1 cellular context compared by ENCODE assay signal in genomic region chr5:177529247-177529901, GRCh38.
A peak's percentile ranks its signal among the peaks of the same experiment; 100 is the strongest.
TF ChIP-seq lines count a peak whose summit lies in the region.

No MANE protein-coding gene starts in this region.

TF ChIP-seq in K562, 482 proteins besides CTCF, POLR2A, EP300 and RAD21 (continued from another document and continues in another):
- TF ChIP-seq, protein P1, sequence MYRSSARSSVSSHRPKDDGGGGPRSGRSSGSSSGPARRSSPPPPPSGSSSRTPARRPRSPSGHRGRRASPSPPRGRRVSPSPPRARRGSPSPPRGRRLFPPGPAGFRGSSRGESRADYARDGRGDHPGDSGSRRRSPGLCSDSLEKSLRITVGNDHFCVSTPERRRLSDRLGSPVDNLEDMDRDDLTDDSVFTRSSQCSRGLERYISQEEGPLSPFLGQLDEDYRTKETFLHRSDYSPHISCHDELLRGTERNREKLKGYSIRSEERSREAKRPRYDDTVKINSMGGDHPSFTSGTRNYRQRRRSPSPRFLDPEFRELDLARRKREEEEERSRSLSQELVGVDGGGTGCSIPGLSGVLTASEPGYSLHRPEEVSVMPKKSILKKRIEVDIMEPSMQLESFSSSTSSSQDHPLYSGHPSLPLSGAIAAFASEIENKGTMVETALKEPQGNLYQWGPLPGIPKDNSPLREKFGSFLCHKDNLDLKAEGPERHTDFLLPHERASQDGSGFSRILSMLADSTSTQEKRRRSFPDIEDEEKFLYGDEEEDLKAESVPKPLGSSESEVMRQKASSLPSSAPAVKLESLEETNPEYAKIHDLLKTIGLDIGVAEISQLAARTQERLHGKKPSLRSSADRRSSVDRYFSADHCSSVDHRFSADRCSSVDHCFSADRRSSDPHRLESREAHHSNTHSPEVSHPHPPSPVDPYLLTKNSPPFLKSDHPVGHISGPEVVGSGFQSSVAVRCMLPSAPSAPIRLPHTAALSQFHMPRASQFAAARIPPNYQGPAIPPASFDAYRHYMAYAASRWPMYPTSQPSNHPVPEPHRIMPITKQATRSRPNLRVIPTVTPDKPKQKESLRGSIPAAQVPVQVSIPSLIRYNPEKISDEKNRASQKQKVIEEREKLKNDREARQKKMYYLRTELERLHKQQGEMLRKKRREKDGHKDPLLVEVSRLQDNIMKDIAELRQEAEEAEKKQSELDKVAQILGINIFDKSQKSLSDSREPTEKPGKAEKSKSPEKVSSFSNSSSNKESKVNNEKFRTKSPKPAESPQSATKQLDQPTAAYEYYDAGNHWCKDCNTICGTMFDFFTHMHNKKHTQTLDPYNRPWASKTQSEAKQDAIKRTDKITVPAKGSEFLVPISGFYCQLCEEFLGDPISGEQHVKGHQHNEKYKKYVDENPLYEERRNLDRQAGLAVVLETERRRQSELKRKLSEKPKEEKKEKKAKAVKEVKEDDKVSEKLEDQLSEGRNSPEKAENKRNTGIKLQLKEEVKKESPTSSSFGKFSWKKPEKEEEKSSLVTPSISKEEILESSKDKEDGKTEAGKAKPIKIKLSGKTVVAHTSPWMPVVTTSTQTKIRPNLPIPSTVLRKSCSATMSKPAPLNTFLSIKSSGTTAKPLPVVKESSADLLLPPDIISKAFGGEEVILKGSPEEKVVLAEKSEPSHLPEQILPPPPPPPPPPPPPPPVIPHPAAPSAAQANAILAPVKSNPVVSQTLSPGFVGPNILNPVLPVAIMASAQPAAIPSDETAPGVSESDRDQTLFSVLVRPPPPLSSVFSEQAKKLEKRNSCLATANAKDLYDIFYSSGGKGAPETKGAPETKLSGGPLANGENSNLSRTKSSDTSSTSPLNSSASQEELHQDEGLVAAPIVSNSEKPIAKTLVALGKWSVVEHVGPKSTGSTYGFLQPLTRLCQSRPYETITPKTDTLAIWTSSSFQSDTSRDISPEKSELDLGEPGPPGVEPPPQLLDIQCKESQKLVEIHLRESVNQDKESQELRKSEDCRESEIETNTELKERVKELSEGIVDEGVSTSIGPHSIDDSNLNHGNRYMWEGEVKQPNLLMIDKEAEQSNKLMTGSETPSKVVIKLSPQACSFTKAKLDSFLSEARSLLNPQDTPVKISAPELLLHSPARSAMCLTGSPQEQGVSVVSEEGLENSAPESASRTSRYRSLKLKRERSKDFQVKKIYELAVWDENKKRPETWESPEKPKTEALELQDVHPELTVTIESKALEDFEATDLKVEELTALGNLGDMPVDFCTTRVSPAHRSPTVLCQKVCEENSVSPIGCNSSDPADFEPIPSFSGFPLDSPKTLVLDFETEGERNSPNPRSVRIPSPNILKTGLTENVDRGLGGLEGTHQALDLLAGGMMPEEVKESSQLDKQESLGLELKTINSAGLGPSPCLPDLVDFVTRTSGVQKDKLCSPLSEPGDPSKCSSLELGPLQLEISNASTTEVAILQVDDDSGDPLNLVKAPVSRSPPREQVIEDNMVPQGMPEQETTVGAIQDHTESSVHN (IDR thresholded peaks at IDR 0.05; ENCODE audit: borderline replicate concordance in 1 of 2, low read depth in 1 of 2) = no peak
- TF ChIP-seq ARID1B (IDR thresholded peaks at IDR 0.05) (peak; percentile 93), XRCC5 (IDR thresholded peaks at IDR 0.05; ENCODE audit: low read depth, low read length) (no peak), SIRT6 (IDR thresholded peaks at IDR 0.05; ENCODE audit: low read depth, low read length) (no peak), ZNF23 (CRISPR knock-in tag; IDR thresholded peaks at IDR 0.05) (no peak), FOXK1 (CRISPR knock-in tag; IDR thresholded peaks at IDR 0.05; ENCODE audit: borderline replicate concordance) (no peak), POU5F1 (IDR thresholded peaks at IDR 0.05; ENCODE audit: borderline replicate concordance, low read depth, low read length, partially characterized antibody) (no peak), ZFX (CRISPR knock-in tag; IDR thresholded peaks at IDR 0.05) (no peak), CBX2 (IDR thresholded peaks at IDR 0.05; ENCODE audit: insufficient read depth, low read length, poor library complexity, severe bottlenecking) (no peak), ZNF324 (CRISPR knock-in tag; IDR thresholded peaks at IDR 0.05) (no peak), RFX7 (CRISPR knock-in tag; IDR thresholded peaks at IDR 0.05) (no peak), ARID2 (IDR thresholded peaks at IDR 0.05) (no peak), FOS (IDR thresholded peaks at IDR 0.05; ENCODE audit: extremely low read depth, insufficient read length) (no peak), ADNP (tag; IDR thresholded peaks at IDR 0.05) (no peak), PML (IDR thresholded peaks at IDR 0.05; ENCODE audit: low read length) (peak; percentile 74), USF1 (CRISPR knock-in tag; IDR thresholded peaks at IDR 0.05) (no peak), MYC (IDR thresholded peaks at IDR 0.05; ENCODE audit: low read depth, low read length) (peak; percentile 29; the same call in 1 of the 2 replicates), MYC (CRISPR knock-in tag; IDR thresholded peaks at IDR 0.05; ENCODE audit: borderline replicate concordance, low read depth) (no peak), ZNF263 (CRISPR knock-in tag; IDR thresholded peaks at IDR 0.05; ENCODE audit: borderline replicate concordance) (no peak), PCBP2 (IDR thresholded peaks at IDR 0.05; ENCODE audit: low read depth, low read length, poor library complexity, severe bottlenecking) (no peak), JUND (IDR thresholded peaks at IDR 0.05; ENCODE audit: borderline replicate concordance, low read depth, low read length) (peak; percentile 48; the same call in 1 of the 2 replicates), JUND (tag; IDR thresholded peaks at IDR 0.05; ENCODE audit: borderline replicate concordance, low read depth, low read length) (no peak; the same call in 2 of the 3 replicates), MAX (CRISPR knock-in tag; IDR thresholded peaks at IDR 0.05) (no peak), BRD9 (IDR thresholded peaks at IDR 0.05; ENCODE audit: low read depth, partially characterized antibody) (peak; percentile 46), ZNF583 (CRISPR knock-in tag; IDR thresholded peaks at IDR 0.05) (no peak), SRF (CRISPR knock-in tag; IDR thresholded peaks at IDR 0.05) (no peak), RBM25 (IDR thresholded peaks at IDR 0.05; ENCODE audit: low read depth, low read length, severe bottlenecking) (no peak), ZNF175 (CRISPR knock-in tag; IDR thresholded peaks at IDR 0.05; ENCODE audit: low read depth) (no peak)
- TF ChIP-seq, protein P2, sequence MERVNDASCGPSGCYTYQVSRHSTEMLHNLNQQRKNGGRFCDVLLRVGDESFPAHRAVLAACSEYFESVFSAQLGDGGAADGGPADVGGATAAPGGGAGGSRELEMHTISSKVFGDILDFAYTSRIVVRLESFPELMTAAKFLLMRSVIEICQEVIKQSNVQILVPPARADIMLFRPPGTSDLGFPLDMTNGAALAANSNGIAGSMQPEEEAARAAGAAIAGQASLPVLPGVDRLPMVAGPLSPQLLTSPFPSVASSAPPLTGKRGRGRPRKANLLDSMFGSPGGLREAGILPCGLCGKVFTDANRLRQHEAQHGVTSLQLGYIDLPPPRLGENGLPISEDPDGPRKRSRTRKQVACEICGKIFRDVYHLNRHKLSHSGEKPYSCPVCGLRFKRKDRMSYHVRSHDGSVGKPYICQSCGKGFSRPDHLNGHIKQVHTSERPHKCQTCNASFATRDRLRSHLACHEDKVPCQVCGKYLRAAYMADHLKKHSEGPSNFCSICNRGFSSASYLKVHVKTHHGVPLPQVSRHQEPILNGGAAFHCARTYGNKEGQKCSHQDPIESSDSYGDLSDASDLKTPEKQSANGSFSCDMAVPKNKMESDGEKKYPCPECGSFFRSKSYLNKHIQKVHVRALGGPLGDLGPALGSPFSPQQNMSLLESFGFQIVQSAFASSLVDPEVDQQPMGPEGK (CRISPR knock-in tag; IDR thresholded peaks at IDR 0.05; ENCODE audit: borderline replicate concordance) = no peak
- TF ChIP-seq, protein P3, sequence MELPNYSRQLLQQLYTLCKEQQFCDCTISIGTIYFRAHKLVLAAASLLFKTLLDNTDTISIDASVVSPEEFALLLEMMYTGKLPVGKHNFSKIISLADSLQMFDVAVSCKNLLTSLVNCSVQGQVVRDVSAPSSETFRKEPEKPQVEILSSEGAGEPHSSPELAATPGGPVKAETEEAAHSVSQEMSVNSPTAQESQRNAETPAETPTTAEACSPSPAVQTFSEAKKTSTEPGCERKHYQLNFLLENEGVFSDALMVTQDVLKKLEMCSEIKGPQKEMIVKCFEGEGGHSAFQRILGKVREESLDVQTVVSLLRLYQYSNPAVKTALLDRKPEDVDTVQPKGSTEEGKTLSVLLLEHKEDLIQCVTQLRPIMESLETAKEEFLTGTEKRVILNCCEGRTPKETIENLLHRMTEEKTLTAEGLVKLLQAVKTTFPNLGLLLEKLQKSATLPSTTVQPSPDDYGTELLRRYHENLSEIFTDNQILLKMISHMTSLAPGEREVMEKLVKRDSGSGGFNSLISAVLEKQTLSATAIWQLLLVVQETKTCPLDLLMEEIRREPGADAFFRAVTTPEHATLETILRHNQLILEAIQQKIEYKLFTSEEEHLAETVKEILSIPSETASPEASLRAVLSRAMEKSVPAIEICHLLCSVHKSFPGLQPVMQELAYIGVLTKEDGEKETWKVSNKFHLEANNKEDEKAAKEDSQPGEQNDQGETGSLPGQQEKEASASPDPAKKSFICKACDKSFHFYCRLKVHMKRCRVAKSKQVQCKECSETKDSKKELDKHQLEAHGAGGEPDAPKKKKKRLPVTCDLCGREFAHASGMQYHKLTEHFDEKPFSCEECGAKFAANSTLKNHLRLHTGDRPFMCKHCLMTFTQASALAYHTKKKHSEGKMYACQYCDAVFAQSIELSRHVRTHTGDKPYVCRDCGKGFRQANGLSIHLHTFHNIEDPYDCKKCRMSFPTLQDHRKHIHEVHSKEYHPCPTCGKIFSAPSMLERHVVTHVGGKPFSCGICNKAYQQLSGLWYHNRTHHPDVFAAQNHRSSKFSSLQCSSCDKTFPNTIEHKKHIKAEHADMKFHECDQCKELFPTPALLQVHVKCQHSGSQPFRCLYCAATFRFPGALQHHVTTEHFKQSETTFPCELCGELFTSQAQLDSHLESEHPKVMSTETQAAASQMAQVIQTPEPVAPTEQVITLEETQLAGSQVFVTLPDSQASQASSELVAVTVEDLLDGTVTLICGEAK (IDR thresholded peaks at IDR 0.05) = no peak
- TF ChIP-seq, protein P3 (CRISPR knock-in tag; IDR thresholded peaks at IDR 0.05) = no peak
- TF ChIP-seq, protein P4, sequence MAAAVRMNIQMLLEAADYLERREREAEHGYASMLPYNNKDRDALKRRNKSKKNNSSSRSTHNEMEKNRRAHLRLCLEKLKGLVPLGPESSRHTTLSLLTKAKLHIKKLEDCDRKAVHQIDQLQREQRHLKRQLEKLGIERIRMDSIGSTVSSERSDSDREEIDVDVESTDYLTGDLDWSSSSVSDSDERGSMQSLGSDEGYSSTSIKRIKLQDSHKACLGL (CRISPR knock-in tag; IDR thresholded peaks at IDR 0.05; ENCODE audit: borderline replicate concordance, poor library complexity, severe bottlenecking) = no peak
- TF ChIP-seq, protein P5, sequence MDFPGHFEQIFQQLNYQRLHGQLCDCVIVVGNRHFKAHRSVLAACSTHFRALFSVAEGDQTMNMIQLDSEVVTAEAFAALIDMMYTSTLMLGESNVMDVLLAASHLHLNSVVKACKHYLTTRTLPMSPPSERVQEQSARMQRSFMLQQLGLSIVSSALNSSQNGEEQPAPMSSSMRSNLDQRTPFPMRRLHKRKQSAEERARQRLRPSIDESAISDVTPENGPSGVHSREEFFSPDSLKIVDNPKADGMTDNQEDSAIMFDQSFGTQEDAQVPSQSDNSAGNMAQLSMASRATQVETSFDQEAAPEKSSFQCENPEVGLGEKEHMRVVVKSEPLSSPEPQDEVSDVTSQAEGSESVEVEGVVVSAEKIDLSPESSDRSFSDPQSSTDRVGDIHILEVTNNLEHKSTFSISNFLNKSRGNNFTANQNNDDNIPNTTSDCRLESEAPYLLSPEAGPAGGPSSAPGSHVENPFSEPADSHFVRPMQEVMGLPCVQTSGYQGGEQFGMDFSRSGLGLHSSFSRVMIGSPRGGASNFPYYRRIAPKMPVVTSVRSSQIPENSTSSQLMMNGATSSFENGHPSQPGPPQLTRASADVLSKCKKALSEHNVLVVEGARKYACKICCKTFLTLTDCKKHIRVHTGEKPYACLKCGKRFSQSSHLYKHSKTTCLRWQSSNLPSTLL (IDR thresholded peaks at IDR 0.05) = no peak
- TF ChIP-seq, protein P6, sequence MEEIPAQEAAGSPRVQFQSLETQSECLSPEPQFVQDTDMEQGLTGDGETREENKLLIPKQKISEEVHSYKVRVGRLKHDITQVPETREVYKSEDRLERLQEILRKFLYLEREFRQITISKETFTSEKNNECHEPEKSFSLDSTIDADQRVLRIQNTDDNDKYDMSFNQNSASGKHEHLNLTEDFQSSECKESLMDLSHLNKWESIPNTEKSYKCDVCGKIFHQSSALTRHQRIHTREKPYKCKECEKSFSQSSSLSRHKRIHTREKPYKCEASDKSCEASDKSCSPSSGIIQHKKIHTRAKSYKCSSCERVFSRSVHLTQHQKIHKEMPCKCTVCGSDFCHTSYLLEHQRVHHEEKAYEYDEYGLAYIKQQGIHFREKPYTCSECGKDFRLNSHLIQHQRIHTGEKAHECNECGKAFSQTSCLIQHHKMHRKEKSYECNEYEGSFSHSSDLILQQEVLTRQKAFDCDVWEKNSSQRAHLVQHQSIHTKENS (CRISPR knock-in tag; IDR thresholded peaks at IDR 0.05) = no peak
